In genomic region chr7:118311121-118311803, GRCh38 we compare ENCODE assay signal across 9 cellular contexts.
DNase-seq lines count a peak whose midpoint lies in the region; ATAC-seq, FAIRE-seq and TF ChIP-seq lines count a peak whose summit lies in the region.
"Had no signal": no experiment of that assay in that cellular context is flagged by ENCODE, and none has a peak within 500 bp of the region (broad histone marks: within the 10 kb centered on the region; RNA-seq: fewer than 3 reads in every experiment).

No MANE protein-coding gene starts in this region.

- TF ChIP-seq EP300 in HepG2 (IDR thresholded peaks at IDR 0.05; ENCODE audit: low read depth in 2 of 2, low read length in 2 of 2) (no peak), HepG2 (CRISPR knock-in tag; IDR thresholded peaks at IDR 0.05; ENCODE audit: borderline replicate concordance) (no peak)

- H3K4me1 ChIP-seq in HepG2 (ENCODE audit: insufficient read depth, low read length) = no peaks in the 10 kb centered on the region

- no TSS peak for BruUV-seq in HepG2 (replicated peaks; lab: Mats Ljungman, UMichigan)

- H3K9me3 ChIP-seq in HepG2 (ENCODE audit: low read length) = peaks cover 29% of the 10 kb centered on the region
- H3K9me3 ChIP-seq in CD4-positive, alpha-beta T cell (ENCODE audit: control insufficient read depth, low read length) = peaks cover 3% of the 10 kb centered on the region

- H3K27ac ChIP-seq in HepG2 (ENCODE audit: extremely low read length, insufficient read depth, low read length) = no peak overlapping the region
- no peak overlapping the region for H3K27ac ChIP-seq in CD4-positive, alpha-beta T cell (ENCODE audit: low read depth, low read length)

- H3K79me2 ChIP-seq in HepG2 (ENCODE audit: insufficient read depth, low read length) = no peaks in the 10 kb centered on the region

- 0% methylated on average over 1 of the region's 1 CpG for WGBS in HepG2 (ENCODE audit: low lambda C conversion rate)

- no peak for FAIRE-seq in HepG2 (lab: Jason Lieb, UNC)
- FAIRE-seq: H1 had no signal

- H3K9me3 Mint-ChIP-seq in CD4-positive, alpha-beta T cell = peaks cover 11% of the 10 kb centered on the region

- DNase-seq in HPDE6-E6E7 (ENCODE audit: extremely low spot score) = peak; percentile 31
- peak; percentile 93 for DNase-seq in epithelial cell of esophagus (ENCODE audit: low read depth)
- no peak for DNase-seq in HepG2 (ENCODE audit: low spot score)
- DNase-seq in cerebellar nuclear complex (lab: John Stamatoyannopoulos, UW) = no peak
- DNase-seq in activated CD4-positive, alpha-beta T cell treated with anti-CD3 and anti-CD28 coated beads, Interleukin-2, amount 50 U/mL, for 4 hours = no peak
- DNase-seq in CD4-positive, alpha-beta T cell = no peak

- TF ChIP-seq POLR2A in HepG2 (IDR thresholded peaks at IDR 0.05; ENCODE audit: insufficient read depth in 1 of 2, low read depth in 2 of 2, low read length in 2 of 2) = no peak

- H3K36me3 ChIP-seq in HepG2 (replicated peaks in 1 of 2; ENCODE audit: control insufficient read depth in 1 of 2, insufficient read depth in 2 of 2, low read length in 2 of 2) = no peaks in the 10 kb centered on the region

- peaks cover 4% of the 10 kb centered on the region for H3K27me3 Mint-ChIP-seq in CD4-positive, alpha-beta T cell

- no peak for TF ChIP-seq RAD21 in HepG2 (CRISPR knock-in tag; IDR thresholded peaks at IDR 0.05)

- no peaks in the 10 kb centered on the region for H3K36me3 Mint-ChIP-seq in CD4-positive, alpha-beta T cell (ENCODE audit: low read depth)

- POLR2A ChIA-PET in HepG2 (lab: Yijun Ruan, JAX) = no interaction called here
- POLR2A ChIA-PET in CD4-positive, alpha-beta T cell (lab: Charles Lee) = no interaction called here

- H2AFZ ChIP-seq in HepG2 (ENCODE audit: low read length) = no peak overlapping the region

- no peak overlapping the region for H3K27ac Mint-ChIP-seq in CD4-positive, alpha-beta T cell

- CTCF ChIA-PET in HepG2 (lab: Yijun Ruan, JAX; ENCODE audit: low intra/inter-chr PET ratio, low total read pairs) = no interaction called here
- CTCF ChIA-PET in CD4-positive, alpha-beta T cell (lab: Charles Lee) = no interaction called here

- no peaks in the 10 kb centered on the region for H4K20me1 ChIP-seq in HepG2 (ENCODE audit: insufficient read depth, low read length)

- TF ChIP-seq CTCF in epithelial cell of esophagus (IDR thresholded peaks at IDR 0.05; ENCODE audit: insufficient read depth, low read depth, low read length, missing control alignments) = no peak
- no peak for TF ChIP-seq CTCF in HepG2 (CRISPR knock-in tag; IDR thresholded peaks at IDR 0.05)
- no peak for TF ChIP-seq CTCF in CD4-positive, alpha-beta T cell (IDR thresholded peaks at IDR 0.05)

- H3K27me3 ChIP-seq in HepG2 (ENCODE audit: control insufficient read depth in 1 of 2, insufficient read depth in 2 of 2, low read length in 2 of 2) = no peaks in the 10 kb centered on the region
- H3K27me3 ChIP-seq in CD4-positive, alpha-beta T cell (ENCODE audit: control insufficient read depth, insufficient read depth, low read length) = no peaks in the 10 kb centered on the region

- intact Hi-C loops in HepG2 (cut with micrococcal nuclease; ENCODE audit: unreplicated experiment) = no loop called here
- intact Hi-C loops in CD4-positive, alpha-beta T cell (cut with DNase I, micrococcal nuclease) = no loop called here

- H3K4me2 ChIP-seq in HepG2 (ENCODE audit: low read depth, low read length) = no peak overlapping the region

- H3K9ac ChIP-seq in HepG2 (ENCODE audit: insufficient read depth, low read depth, low read length) = no peak overlapping the region

- in situ Hi-C loops in HepG2 (cut with HindIII; ENCODE audit: extremely low pct_ligation_motif_present, low pct_unique_long_range_greater_than_20kb) = no loop called here

- peak; percentile 85 for ATAC-seq in GM18519 (IDR thresholded peaks at IDR 0.05; ENCODE audit: low FRiP score, unreplicated experiment)
- peak; percentile 82 for ATAC-seq in GM21825 (IDR thresholded peaks at IDR 0.05; ENCODE audit: unreplicated experiment)
- ATAC-seq in HepG2 = no peak
- ATAC-seq in CD4-positive, alpha-beta T cell (ENCODE audit: poor library complexity) = no peak

- H3K4me3 Mint-ChIP-seq in CD4-positive, alpha-beta T cell = no peak overlapping the region

- no peak overlapping the region for H3K4me3 ChIP-seq in epithelial cell of esophagus (ENCODE audit: low read length)
- H3K4me3 ChIP-seq in HepG2 (replicated peaks in 1 of 3; ENCODE audit: insufficient read depth in 1 of 3, low read depth in 2 of 3, low read length in 3 of 3) = no peak overlapping the region

- no peaks in the 10 kb centered on the region for H3K4me1 Mint-ChIP-seq in CD4-positive, alpha-beta T cell (ENCODE audit: low read depth)

TF ChIP-seq in HepG2, 621 proteins besides CTCF, POLR2A, EP300 and RAD21:
- no peak for TF ChIP-seq ZNF878 (CRISPR knock-in tag; IDR thresholded peaks at IDR 0.05)
- no peak for TF ChIP-seq ZBTB39 (CRISPR knock-in tag; IDR thresholded peaks at IDR 0.05)
- no peak for TF ChIP-seq BHLHE40 (IDR thresholded peaks at IDR 0.05; ENCODE audit: low read length)
- TF ChIP-seq ZNF205 (CRISPR knock-in tag; IDR thresholded peaks at IDR 0.05) = no peak
- TF ChIP-seq NFE2 (CRISPR knock-in tag; IDR thresholded peaks at IDR 0.05) = no peak
- no peak for TF ChIP-seq HNRNPH1 (optimal IDR thresholded peaks at IDR 0.05; ENCODE audit: low read depth, low read length)
- TF ChIP-seq ZNF567 (CRISPR knock-in tag; IDR thresholded peaks at IDR 0.05; ENCODE audit: borderline replicate concordance) = no peak
- no peak for TF ChIP-seq NR3C1 (CRISPR knock-in tag; IDR thresholded peaks at IDR 0.05)
- no peak for TF ChIP-seq MAFF (IDR thresholded peaks at IDR 0.05; ENCODE audit: low read depth, low read length)
- no peak for TF ChIP-seq CBX2 (IDR thresholded peaks at IDR 0.05; ENCODE audit: low read depth, low read length)
- no peak for TF ChIP-seq CBX2 (CRISPR knock-in tag; IDR thresholded peaks at IDR 0.05; ENCODE audit: low read depth)

Comparison
In these comparisons a context has a peak if more than half of its experiments do, and no peak if none do; other contexts are left out.
1. ATAC-seq: peak in GM18519 (single experiment) and GM21825 (single experiment); none in HepG2 (single experiment) and CD4-positive, alpha-beta T cell (single experiment).
2. DNase-seq: peak in HPDE6-E6E7 (single experiment) and epithelial cell of esophagus (single experiment); none in HepG2 (single experiment), cerebellar nuclear complex (0 of 2), activated CD4-positive, alpha-beta T cell treated with anti-CD3 and anti-CD28 coated beads, Interleukin-2, amount 50 U/mL, for 4 hours (0 of 2) and CD4-positive, alpha-beta T cell (0 of 10).